Comparison of ENCODE assay signal across 9 cellular contexts in the genomic region with DNA sequence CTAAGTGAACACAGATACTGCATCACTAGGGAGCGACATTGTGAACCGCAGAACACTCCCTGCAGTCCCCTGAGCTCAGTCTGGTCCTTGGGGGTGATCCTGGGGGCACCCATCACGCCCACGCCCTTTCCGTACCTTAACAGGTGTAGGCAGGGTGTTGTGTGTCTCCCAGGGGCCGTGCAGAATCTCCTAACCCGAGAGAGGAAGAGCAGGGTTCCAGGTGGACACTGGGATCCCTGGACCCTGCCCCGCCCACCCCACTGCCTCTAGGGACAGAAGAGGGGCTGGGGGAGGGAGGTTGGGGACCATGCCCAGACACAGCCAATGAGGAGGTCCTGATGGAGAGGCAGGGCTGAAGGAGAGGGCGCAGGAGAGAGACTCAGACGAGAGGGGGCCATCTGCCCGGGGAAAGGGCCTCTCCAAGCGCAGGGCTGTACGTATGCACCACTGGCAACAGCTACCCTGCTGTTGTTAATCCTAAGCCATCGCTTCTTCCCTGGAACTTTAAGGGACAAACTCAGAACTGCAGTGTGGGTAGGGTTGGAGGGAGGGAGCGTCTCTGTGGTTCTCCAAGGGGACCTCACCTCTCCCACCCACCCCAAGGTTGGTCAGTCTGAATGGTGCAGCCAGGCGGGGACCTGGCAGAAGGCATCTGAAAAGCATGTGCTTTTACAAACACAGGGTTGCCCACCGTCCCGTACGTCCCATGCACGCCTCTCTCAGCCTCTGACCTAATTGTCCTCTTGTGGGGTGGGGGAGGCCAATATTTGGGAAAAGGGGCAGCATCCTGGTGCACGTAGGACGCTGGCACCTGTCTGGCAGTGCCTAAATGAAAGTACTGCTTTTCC. TPM values are rescaled to one million over a fixed set of nuclear protein-coding genes. Genes with fewer than 3 reads are reported as not detected.
DNase-seq lines count a peak whose midpoint lies in the region; ATAC-seq and TF ChIP-seq lines count a peak whose summit lies in the region.
"Had no signal": no experiment of that assay in that cellular context is flagged by ENCODE, and none has a peak within 500 bp of the region (broad histone marks: within the 10 kb centered on the region; RNA-seq: fewer than 3 reads in every experiment).

No MANE protein-coding gene starts in this region.

- no peaks in the 10 kb centered on the region for H3K27me3 Mint-ChIP-seq in WTC11 (ENCODE audit: low read depth)

- no peaks in the 10 kb centered on the region for H3K27me3 ChIP-seq in uterus
- H3K27me3 ChIP-seq: right lobe of liver had no signal

- no peaks in the 10 kb centered on the region for H3K4me1 ChIP-seq in uterus

- no peaks in the 10 kb centered on the region for H3K36me3 Mint-ChIP-seq in WTC11

- TF ChIP-seq POLR2A in GM18526 (IDR thresholded peaks at IDR 0.05; ENCODE audit: extremely low read depth, insufficient read length) (peak; percentile 41), uterus (IDR thresholded peaks at IDR 0.05) (no peak)

- DNase-seq in WTC11 (ENCODE audit: low spot score), result peak; percentile 33
- DNase-seq in iPS-NIHi11 (ENCODE audit: low spot score), result peak; percentile 47
- no peak for DNase-seq in uterus
- DNase-seq in hypothalamus (lab: John Stamatoyannopoulos, UW), result no peak

- intact Hi-C loops in uterus (cut with DNase I; ENCODE audit: low total_unique reads), result no loop called here

- H3K9me3 Mint-ChIP-seq in WTC11, result no peaks in the 10 kb centered on the region

- CTCF ChIA-PET in WTC11 (lab: Charles Lee), result no interaction called here

- no peak overlapping the region for H3K27ac ChIP-seq in uterus
- H3K27ac ChIP-seq: right lobe of liver had no signal

- no peak overlapping the region for H3K4me3 Mint-ChIP-seq in WTC11

- H3K27ac Mint-ChIP-seq in WTC11, result no peak overlapping the region

- no peaks in the 10 kb centered on the region for H3K9me3 ChIP-seq in uterus
- H3K9me3 ChIP-seq: right lobe of liver had no signal

- H3K4me1 Mint-ChIP-seq in WTC11, result no peaks in the 10 kb centered on the region

- no peaks in the 10 kb centered on the region for H3K36me3 ChIP-seq in uterus
- H3K36me3 ChIP-seq: right lobe of liver had no signal

- ATAC-seq in HG03175 (IDR thresholded peaks at IDR 0.05; ENCODE audit: unreplicated experiment), result peak; percentile 29
- ATAC-seq in WTC11, result peak; percentile 90
- no peak for ATAC-seq in HG02623 (IDR thresholded peaks at IDR 0.05; ENCODE audit: unreplicated experiment)
- ATAC-seq in GM19035 (IDR thresholded peaks at IDR 0.05; ENCODE audit: unreplicated experiment), result no peak

- POLR2A ChIA-PET in WTC11 (lab: Charles Lee), result no interaction called here

- TF ChIP-seq CTCF in WTC11 (IDR thresholded peaks at IDR 0.05) (no peak), uterus (IDR thresholded peaks at IDR 0.05) (no peak)

- H3K4me3 ChIP-seq in uterus, result no peak overlapping the region

TF ChIP-seq in WTC11, 78 proteins besides CTCF, POLR2A, EP300 and RAD21:
- TF ChIP-seq TP53 (CRISPR knock-in tag; IDR thresholded peaks at IDR 0.05) (no peak), HMGA2 (CRISPR knock-in tag; IDR thresholded peaks at IDR 0.05) (no peak), SP1 (CRISPR knock-in tag; conservative IDR thresholded peaks at IDR 0.05) (no peak), ZNF396 (CRISPR knock-in tag; IDR thresholded peaks at IDR 0.05; ENCODE audit: borderline replicate concordance) (no peak), CREM (CRISPR knock-in tag; IDR thresholded peaks at IDR 0.05) (no peak), GTF2I (CRISPR knock-in tag; conservative IDR thresholded peaks at IDR 0.05) (no peak), EMX1 (CRISPR knock-in tag; IDR thresholded peaks at IDR 0.05) (no peak), NFATC4 (CRISPR knock-in tag; IDR thresholded peaks at IDR 0.05) (no peak), FOXK1 (CRISPR knock-in tag; IDR thresholded peaks at IDR 0.05) (no peak)
- TF ChIP-seq, protein P1, sequence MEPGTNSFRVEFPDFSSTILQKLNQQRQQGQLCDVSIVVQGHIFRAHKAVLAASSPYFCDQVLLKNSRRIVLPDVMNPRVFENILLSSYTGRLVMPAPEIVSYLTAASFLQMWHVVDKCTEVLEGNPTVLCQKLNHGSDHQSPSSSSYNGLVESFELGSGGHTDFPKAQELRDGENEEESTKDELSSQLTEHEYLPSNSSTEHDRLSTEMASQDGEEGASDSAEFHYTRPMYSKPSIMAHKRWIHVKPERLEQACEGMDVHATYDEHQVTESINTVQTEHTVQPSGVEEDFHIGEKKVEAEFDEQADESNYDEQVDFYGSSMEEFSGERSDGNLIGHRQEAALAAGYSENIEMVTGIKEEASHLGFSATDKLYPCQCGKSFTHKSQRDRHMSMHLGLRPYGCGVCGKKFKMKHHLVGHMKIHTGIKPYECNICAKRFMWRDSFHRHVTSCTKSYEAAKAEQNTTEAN (CRISPR knock-in tag; IDR thresholded peaks at IDR 0.05), result no peak
- TF ChIP-seq, protein P2, sequence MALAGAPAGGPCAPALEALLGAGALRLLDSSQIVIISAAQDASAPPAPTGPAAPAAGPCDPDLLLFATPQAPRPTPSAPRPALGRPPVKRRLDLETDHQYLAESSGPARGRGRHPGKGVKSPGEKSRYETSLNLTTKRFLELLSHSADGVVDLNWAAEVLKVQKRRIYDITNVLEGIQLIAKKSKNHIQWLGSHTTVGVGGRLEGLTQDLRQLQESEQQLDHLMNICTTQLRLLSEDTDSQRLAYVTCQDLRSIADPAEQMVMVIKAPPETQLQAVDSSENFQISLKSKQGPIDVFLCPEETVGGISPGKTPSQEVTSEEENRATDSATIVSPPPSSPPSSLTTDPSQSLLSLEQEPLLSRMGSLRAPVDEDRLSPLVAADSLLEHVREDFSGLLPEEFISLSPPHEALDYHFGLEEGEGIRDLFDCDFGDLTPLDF (CRISPR knock-in tag; IDR thresholded peaks at IDR 0.05), result no peak
TF ChIP-seq in WTC11: peak in this region for 0.

RNA-seq across cellular contexts. Expression of a gene that starts 2.4 kb away (rescaled TPM):
- total RNA-seq in WTC11 (2021) (0.32 to 0.37 TPM (median 0.32 TPM) in 3 replicates), uterus (1 to 10 TPM in 1 of 4 donors, under 1 TPM in 2, not detected in 1; 0.59 to 3.6 (median 0.90) TPM)

RNA-seq across cellular contexts. Expression of a gene that starts 56.9 kb away (rescaled TPM):
- 44.5 to 68.1 TPM (median 45.5 TPM) in 3 replicates for total RNA-seq in WTC11 (2021)
- 10 to 100 TPM; 21.5 to 52.9 (median 29.6) TPM for total RNA-seq in uterus

Comparison
In these comparisons a context has a peak if more than half of its experiments do, and no peak if none do; other contexts are left out.
1. ATAC-seq: peak in HG03175 (single experiment) and WTC11 (single experiment); none in HG02623 (single experiment) and GM19035 (single experiment).
2. DNase-seq: peak in WTC11 (single experiment) and iPS-NIHi11 (single experiment); none in uterus (0 of 2) and hypothalamus (0 of 51).